In the genomic region with DNA sequence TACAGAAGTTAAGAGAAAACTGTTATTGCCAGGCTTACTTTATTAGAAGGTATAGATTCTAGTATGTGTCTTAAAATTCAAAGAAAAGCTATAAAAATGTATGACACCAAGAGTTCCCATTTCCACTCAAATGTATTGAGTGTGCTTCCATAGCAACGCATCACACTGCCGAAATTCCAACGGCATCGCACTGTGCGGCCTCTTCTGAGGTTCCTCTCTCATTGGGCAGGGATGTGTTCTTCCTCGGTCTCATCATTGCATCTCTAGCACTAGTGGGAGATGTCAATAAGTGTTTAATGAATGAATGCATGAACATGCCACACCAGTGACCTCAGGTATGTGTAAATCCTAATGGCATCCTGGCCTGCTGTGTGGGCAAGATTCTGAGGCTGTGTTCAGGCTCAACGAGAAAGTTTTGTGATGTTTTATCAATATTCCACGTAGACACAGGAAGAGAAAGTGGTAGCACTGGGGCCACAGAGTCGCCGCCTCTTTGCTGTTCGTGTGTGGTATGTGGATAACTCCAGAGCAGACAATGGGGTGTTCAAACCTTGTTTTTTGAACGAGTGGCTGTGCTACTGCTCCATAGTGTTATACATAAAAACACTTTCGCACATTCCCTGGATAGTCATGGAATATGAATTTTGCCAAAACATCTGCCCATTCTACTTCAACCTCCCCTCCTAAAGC, we compare ENCODE assay signal across 12 cellular contexts.
A peak's percentile ranks its signal among the peaks of the same experiment; 100 is the strongest.
DNase-seq lines count a peak whose midpoint lies in the region; ATAC-seq and TF ChIP-seq lines count a peak whose summit lies in the region.
"Had no signal": no experiment of that assay in that cellular context is flagged by ENCODE, and none has a peak within 500 bp of the region (broad histone marks: within the 10 kb centered on the region; RNA-seq: fewer than 3 reads in every experiment).

No MANE protein-coding gene starts in this region.

- H3K27me3 ChIP-seq in CD4-positive, CD25-positive, alpha-beta regulatory T cell (ENCODE audit: control insufficient read depth, insufficient read depth, low read length) = peaks cover 2% of the 10 kb centered on the region
- no peaks in the 10 kb centered on the region for H3K27me3 ChIP-seq in lung (ENCODE audit: control insufficient read depth, insufficient read depth)

- peaks cover 0 to 2% (median 0%) of the 10 kb centered on the region in 7 donors for H3K9me3 Mint-ChIP-seq in CD4-positive, CD25-positive, alpha-beta regulatory T cell
- H3K9me3 Mint-ChIP-seq in activated CD4-positive, alpha-beta memory T cell treated with anti-CD3 and anti-CD28 coated beads, Interleukin-2, amount 10 ng/mL, durations not matched to agents 7 days and 5 days = no peaks in the 10 kb centered on the region
- H3K9me3 Mint-ChIP-seq: memory B cell had no signal

- CTCF ChIA-PET in activated CD4-positive, alpha-beta memory T cell treated with anti-CD3 and anti-CD28 coated beads, Interleukin-2, amount 10 ng/mL, durations not matched to agents 7 days and 5 days (lab: Charles Lee) = no interaction called here

- peaks cover 0 to 22% (median 16%) of the 10 kb centered on the region in 4 donors for H3K4me1 Mint-ChIP-seq in CD4-positive, CD25-positive, alpha-beta regulatory T cell
- peaks cover 17% of the 10 kb centered on the region for H3K4me1 Mint-ChIP-seq in activated CD4-positive, alpha-beta memory T cell treated with anti-CD3 and anti-CD28 coated beads, Interleukin-2, amount 10 ng/mL, durations not matched to agents 7 days and 5 days

- POLR2A ChIA-PET in activated CD4-positive, alpha-beta memory T cell treated with anti-CD3 and anti-CD28 coated beads, Interleukin-2, amount 10 ng/mL, durations not matched to agents 7 days and 5 days (lab: Charles Lee) = no interaction called here

- H3K27ac ChIP-seq in CD4-positive, CD25-positive, alpha-beta regulatory T cell (ENCODE audit: insufficient read depth, low read length, poor library complexity, severe bottlenecking) = no peak overlapping the region
- peak overlapping the region; percentile 35 to 43 for H3K27ac ChIP-seq in lung (ENCODE audit: low read depth in 1 of 2, low read length in 1 of 2)
- H3K27ac ChIP-seq: PC-9 had no signal

- no peak for TF ChIP-seq CTCF in lung (IDR thresholded peaks at IDR 0.05; ENCODE audit: control extremely low read depth, extremely low read depth)
- TF ChIP-seq CTCF in lower leg skin (IDR thresholded peaks at IDR 0.05) = no peak

- H3K4me1 ChIP-seq in CD4-positive, CD25-positive, alpha-beta regulatory T cell (ENCODE audit: control insufficient read depth, insufficient read depth, low read length, poor library complexity, severe bottlenecking) = peaks cover 6% of the 10 kb centered on the region
- H3K4me1 ChIP-seq in lung (ENCODE audit: control insufficient read depth in 2 of 2, insufficient read depth in 2 of 2, low read length in 2 of 2) = peaks cover 0 to 3% of the 10 kb centered on the region in 2 donors

- WGBS in lung, 2 donors = 42 to 66% methylated on average over 13 of the region's 13 CpGs
- WGBS in lower leg skin, 2 donors = 80 to 81% methylated on average over 13 of the region's 13 CpGs

- no peaks in the 10 kb centered on the region for H3K36me3 ChIP-seq in CD4-positive, CD25-positive, alpha-beta regulatory T cell (ENCODE audit: control insufficient read depth, insufficient read depth, low read length)
- H3K36me3 ChIP-seq in lung (ENCODE audit: control insufficient read depth in 2 of 2, insufficient read depth in 2 of 2, low read length in 2 of 2) = no peaks in the 10 kb centered on the region

- ATAC-seq in CD4-positive, CD25-positive, alpha-beta regulatory T cell (ENCODE audit: low read depth in 2 of 2) = no peak
- ATAC-seq in HG02759 (IDR thresholded peaks at IDR 0.05; ENCODE audit: unreplicated experiment) (peak; percentile 19), lung (ENCODE audit: insufficient read depth, low FRiP score) (no peak)

- H3K4me3 Mint-ChIP-seq in CD4-positive, CD25-positive, alpha-beta regulatory T cell = peak overlapping the region; percentile 14 to 89 (median 54)
- H3K4me3 Mint-ChIP-seq in activated CD4-positive, alpha-beta memory T cell treated with anti-CD3 and anti-CD28 coated beads, Interleukin-2, amount 10 ng/mL, durations not matched to agents 7 days and 5 days = peak overlapping the region; percentile 54
- H3K4me3 Mint-ChIP-seq: memory B cell had no signal

- peak in 1 of 3 donors; percentile 7 for DNase-seq in CD4-positive, CD25-positive, alpha-beta regulatory T cell
- no peak for DNase-seq in activated CD4-positive, alpha-beta memory T cell treated with anti-CD3 and anti-CD28 coated beads, Interleukin-2, amount 10 ng/mL, durations not matched to agents 7 days and 5 days
- no peak for DNase-seq in lung (ENCODE audit: low spot score)
- DNase-seq in Ammon's horn (ENCODE audit: low spot score) = no peak
- DNase-seq in lower leg skin (ENCODE audit: low spot score in 2 of 2) = no peak
- no peak for DNase-seq in NCI-H774 (lab: John Stamatoyannopoulos, UW)
- DNase-seq in NCI-H1417 treated with DMSO at 0.1 percent for 48 hours (lab: John Stamatoyannopoulos, UW) = no peak
- DNase-seq: Calu3, NCI-H1694, PC-9 had no signal

- no peaks in the 10 kb centered on the region for H3K9me3 ChIP-seq in CD4-positive, CD25-positive, alpha-beta regulatory T cell (ENCODE audit: control insufficient read depth in 2 of 2, low read length in 2 of 2)
- H3K9me3 ChIP-seq in lung (ENCODE audit: control insufficient read depth in 2 of 2, insufficient read depth in 1 of 2, low read length in 1 of 2) = peaks cover 0 to 2% of the 10 kb centered on the region in 2 donors

- TF ChIP-seq POLR2A in lower leg skin (IDR thresholded peaks at IDR 0.05) = no peak

- H3K27ac Mint-ChIP-seq in CD4-positive, CD25-positive, alpha-beta regulatory T cell = peak overlapping the region in 1 of 3 donors; percentile 8
- H3K27ac Mint-ChIP-seq in activated CD4-positive, alpha-beta memory T cell treated with anti-CD3 and anti-CD28 coated beads, Interleukin-2, amount 10 ng/mL, durations not matched to agents 7 days and 5 days = peak overlapping the region; percentile 49
- H3K27ac Mint-ChIP-seq: memory B cell had no signal

- intact Hi-C loops in lower leg skin (cut with DNase I; ENCODE audit: low total_unique reads) = no loop called here

- H3K4me3 ChIP-seq in CD4-positive, CD25-positive, alpha-beta regulatory T cell (ENCODE audit: low read depth, low read length) = peak overlapping the region; percentile 4
- no peak overlapping the region for H3K4me3 ChIP-seq in lung
- H3K4me3 ChIP-seq in lower leg skin (ENCODE audit: low read depth, poor library complexity, severe bottlenecking) = no peak overlapping the region
- H3K4me3 ChIP-seq: PC-9 had no signal

- H3K36me3 Mint-ChIP-seq in CD4-positive, CD25-positive, alpha-beta regulatory T cell = no peaks in the 10 kb centered on the region
- no peaks in the 10 kb centered on the region for H3K36me3 Mint-ChIP-seq in activated CD4-positive, alpha-beta memory T cell treated with anti-CD3 and anti-CD28 coated beads, Interleukin-2, amount 10 ng/mL, durations not matched to agents 7 days and 5 days (ENCODE audit: low read depth)
- H3K36me3 Mint-ChIP-seq: memory B cell had no signal

- H3K27me3 Mint-ChIP-seq in CD4-positive, CD25-positive, alpha-beta regulatory T cell = peaks cover 9% of the 10 kb centered on the region
- peaks cover 2% of the 10 kb centered on the region for H3K27me3 Mint-ChIP-seq in activated CD4-positive, alpha-beta memory T cell treated with anti-CD3 and anti-CD28 coated beads, Interleukin-2, amount 10 ng/mL, durations not matched to agents 7 days and 5 days
